17 cellular contexts compared by ENCODE assay signal in genomic region chr17:50070908-50071680, GRCh38. TPM values are rescaled to one million over a fixed set of nuclear protein-coding genes. Genes with fewer than 3 reads are reported as not detected.
A peak's percentile ranks its signal among the peaks of the same experiment; 100 is the strongest.
DNase-seq lines count a peak whose midpoint lies in the region; ATAC-seq, FAIRE-seq and TF ChIP-seq lines count a peak whose summit lies in the region.
"Had no signal": no experiment of that assay in that cellular context is flagged by ENCODE, and none has a peak within 500 bp of the region (broad histone marks: within the 10 kb centered on the region; RNA-seq: fewer than 3 reads in every experiment).

No MANE protein-coding gene starts in this region.

- H3K4me1 ChIP-seq in left ventricle myocardium inferior (peaks cover 19% of the 10 kb centered on the region), kidney (ENCODE audit: control insufficient read depth in 1 of 2, insufficient read depth in 1 of 2, low read depth in 1 of 2, low read length in 2 of 2) (no peaks in the 10 kb centered on the region), spleen (no peaks in the 10 kb centered on the region)

- POLR2A ChIA-PET in RWPE1 (lab: Yijun Ruan, JAX; ENCODE audit: low non-redundant PET) = no interaction called here

- CTCF ChIA-PET in RWPE1 (lab: Yijun Ruan, JAX) = no interaction called here

- TF ChIP-seq CTCF in left ventricle myocardium inferior (IDR thresholded peaks at IDR 0.05; ENCODE audit: borderline replicate concordance) = no peak
- no peak for TF ChIP-seq CTCF in RWPE1 (conservative IDR thresholded peaks at IDR 0.05; ENCODE audit: low read depth)
- no peak for TF ChIP-seq CTCF in kidney (IDR thresholded peaks at IDR 0.05; ENCODE audit: borderline replicate concordance, extremely low read depth, insufficient read depth)
- no peak for TF ChIP-seq CTCF in spleen (IDR thresholded peaks at IDR 0.05 in 8 of 11, conservative IDR thresholded peaks at IDR 0.05 in 3 of 11)

- intact Hi-C loops in Right ventricle myocardium inferior (cut with DNase I) (no loop called here), left ventricle myocardium inferior (cut with micrococcal nuclease) (no loop called here), kidney (cut with DNase I) (no loop called here), spleen (cut with DNase I; ENCODE audit: low total_unique reads) (no loop called here)

- H3K27me3 ChIP-seq in left ventricle myocardium inferior (ENCODE audit: low read depth) = no peaks in the 10 kb centered on the region
- H3K27me3 ChIP-seq in spleen (replicated peaks in 1 of 7) = no peaks in the 10 kb centered on the region

- H3K9me3 ChIP-seq in left ventricle myocardium inferior (replicated peaks) (no peaks in the 10 kb centered on the region), kidney (ENCODE audit: control insufficient read depth in 1 of 2, low read length in 2 of 2) (no peaks in the 10 kb centered on the region), spleen (peaks cover 0 to 5% (median 0%) of the 10 kb centered on the region in 8 donors)

- ATAC-seq in Right ventricle myocardium inferior = no peak

- H3K4me3 ChIP-seq in left ventricle myocardium inferior = no peak overlapping the region
- no peak overlapping the region for H3K4me3 ChIP-seq in kidney (ENCODE audit: low read length in 2 of 2)
- no peak overlapping the region for H3K4me3 ChIP-seq in spleen

- no peak overlapping the region for H3K9ac ChIP-seq in kidney (ENCODE audit: low read length in 2 of 2)

- FAIRE-seq in kidney (lab: Jason Lieb, UNC) = no peak
- FAIRE-seq: D721Med, GM12892, GM19239 had no signal

- 89 to 97% (median 95%) methylated on average over 16 of the region's 16 CpGs for WGBS in spleen, 5 donors

- H3K27ac ChIP-seq in left ventricle myocardium inferior (replicated peaks) = no peak overlapping the region
- peak overlapping the region; percentile 75 for H3K27ac ChIP-seq in RWPE1
- H3K27ac ChIP-seq in kidney (ENCODE audit: low read depth in 2 of 2, low read length in 2 of 2) = no peak overlapping the region
- no peak overlapping the region for H3K27ac ChIP-seq in spleen

- DNase-seq in Right ventricle myocardium inferior (ENCODE audit: missing footprints) (peak; percentile 37), left ventricle myocardium inferior (no peak), RWPE1 (ENCODE audit: low spot score) (no peak), kidney (peak; percentile 53), spleen (peak; percentile 44), DMS 273 treated with DMSO at 0.1 percent for 48 hours (lab: John Stamatoyannopoulos, UW) (no peak), NCI-H128 (lab: John Stamatoyannopoulos, UW; ENCODE audit: unreplicated experiment) (no peak)
- no peak for DNase-seq in stimulated activated CD4-positive, alpha-beta T cell treated with anti-CD3 and anti-CD28 coated beads, Interleukin-4, amount 100 ng/mL, for 4 hours
- DNase-seq: C1 segment of cervical spinal cord; CD4-positive, alpha-beta T cell; DND-41; GDM1; GOT3; H9 had no signal

- H3K36me3 ChIP-seq in left ventricle myocardium inferior (peaks cover 43% of the 10 kb centered on the region), kidney (ENCODE audit: control insufficient read depth in 1 of 2, insufficient read depth in 2 of 2, low read length in 2 of 2) (peaks cover 17 to 57% of the 10 kb centered on the region in 2 donors), spleen (peaks cover 0 to 91% (median 22%) of the 10 kb centered on the region in 6 donors)

- no peak for TF ChIP-seq POLR2A in spleen (IDR thresholded peaks at IDR 0.05)

RNA-seq across cellular contexts. Expression of gene ITGA3, which starts 15.2 kb away (rescaled TPM):
- 16.4 TPM for total RNA-seq in Right ventricle myocardium inferior
- total RNA-seq in left ventricle myocardium inferior = 17.0 TPM
- total RNA-seq in kidney = 367 TPM
- polyA plus RNA-seq in kidney (ENCODE audit: insufficient read depth, low read depth, low replicate concordance) = 117 TPM
- 10 to 100 TPM; 22.7 to 52.3 (median 41.1) TPM for total RNA-seq in spleen
- 10 to 100 TPM in 1 of 3 donors, 1 to 10 TPM in 2; 5.5 to 16.6 (median 8.1) TPM for polyA plus RNA-seq in spleen

RNA-seq across cellular contexts. Expression of gene PDK2, which starts 24.1 kb away (rescaled TPM):
- total RNA-seq in Right ventricle myocardium inferior = 260 TPM
- 206 TPM for total RNA-seq in left ventricle myocardium inferior
- total RNA-seq in kidney = 41.9 TPM
- polyA plus RNA-seq in kidney (ENCODE audit: insufficient read depth, low read depth, low replicate concordance) = 121 TPM
- 10 to 100 TPM; 22.9 to 41.5 (median 26.1) TPM for total RNA-seq in spleen
- 10 to 100 TPM in 1 of 3 donors, 1 to 10 TPM in 2; 8.7 to 16.9 (median 9.5) TPM for polyA plus RNA-seq in spleen

RNA-seq across cellular contexts. Expression of gene SAMD14, which starts 58.9 kb away (rescaled TPM):
- total RNA-seq in Right ventricle myocardium inferior = 1.7 TPM
- total RNA-seq in left ventricle myocardium inferior = 1.6 TPM
- 5.0 TPM for total RNA-seq in kidney
- 3.7 TPM for polyA plus RNA-seq in kidney (ENCODE audit: insufficient read depth, low read depth, low replicate concordance)
- 1 to 10 TPM; 1.2 to 7.5 (median 4.1) TPM for total RNA-seq in spleen
- polyA plus RNA-seq in spleen = 1 to 10 TPM; 1.1 to 1.9 (median 1.1) TPM

Comparison
In these comparisons a context has a peak if more than half of its experiments do, and no peak if none do; other contexts are left out.
1. DNase-seq: peak in Right ventricle myocardium inferior (single experiment), kidney (single experiment) and spleen (single experiment); none in left ventricle myocardium inferior (single experiment), RWPE1 (single experiment), DMS 273 treated with DMSO at 0.1 percent for 48 hours (single experiment), NCI-H128 (single experiment) and stimulated activated CD4-positive, alpha-beta T cell treated with anti-CD3 and anti-CD28 coated beads, Interleukin-4, amount 100 ng/mL, for 4 hours (0 of 2).